23 cellular contexts compared by ENCODE assay signal in the genomic region with DNA sequence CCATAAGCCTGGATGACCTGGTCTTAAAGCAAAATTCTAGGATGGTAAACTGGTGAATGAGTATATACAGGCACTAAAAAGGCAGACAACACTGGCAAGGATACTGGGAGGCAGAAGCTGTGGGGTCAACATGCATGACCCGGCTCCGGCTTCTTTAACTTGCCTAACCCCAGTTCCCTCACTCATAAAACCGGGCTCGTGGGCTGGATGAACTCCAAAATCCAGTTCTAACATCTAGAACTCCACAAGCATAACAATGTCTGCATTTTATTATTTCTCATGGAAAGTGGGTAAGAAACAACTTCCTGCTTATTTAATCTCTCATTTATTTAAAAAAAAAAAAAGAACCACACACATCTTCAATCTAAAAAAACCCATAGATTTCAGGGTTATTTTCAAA.
"Had no signal": no experiment of that assay in that cellular context is flagged by ENCODE, and none has a peak within 500 bp of the region (broad histone marks: within the 10 kb centered on the region; RNA-seq: fewer than 3 reads in every experiment).

No MANE protein-coding gene starts in this region.

- DNase-seq: cortex of kidney; effector memory CD8-positive, alpha-beta T cell; erythroblast; esophagus squamous epithelium; gastrocnemius medialis; heart right ventricle; hippocampal formation; left cardiac atrium; left lung; mesenchymal stem cell; naive thymus-derived CD4-positive, alpha-beta T cell; nucleus accumbens; psoas muscle; right lobe of liver; spleen; stimulated activated CD4-positive, alpha-beta T cell treated with anti-CD3 and anti-CD28 coated beads, Interleukin-4, amount 100 ng/mL, for 4 hours; stimulated activated naive B cell treated with anti-CD40 and anti-IgM and Interleukin-4, amounts not matched to agents 10 μg/mL and 1 μg/mL and 100 μg/mL, for 72 hours; trophoblast cell had no signal

- ATAC-seq: effector memory CD8-positive, alpha-beta T cell; gastrocnemius medialis; heart right ventricle; left cardiac atrium; left lung; naive thymus-derived CD4-positive, alpha-beta T cell; psoas muscle; right lobe of liver; stimulated activated naive B cell treated with anti-CD40 and anti-IgM and Interleukin-4, amounts not matched to agents 10 μg/mL and 1 μg/mL and 100 μg/mL, for 72 hours had no signal

- H3K4me1 Mint-ChIP-seq: central memory CD8-positive, alpha-beta T cell; mesothelial cell of epicardium; nephron had no signal

- H3K4me3 ChIP-seq: esophagus squamous epithelium, gastrocnemius medialis, heart right ventricle, left lung, psoas muscle, right lobe of liver, spleen, vagina had no signal

- H3K27ac ChIP-seq: esophagus squamous epithelium, gastrocnemius medialis, heart right ventricle, left lung, psoas muscle, right lobe of liver, spleen, vagina had no signal

- H3K27ac Mint-ChIP-seq: mesothelial cell of epicardium; nephron; stimulated activated naive B cell treated with anti-CD40 and anti-IgM and Interleukin-4, amounts not matched to agents 10 μg/mL and 1 μg/mL and 100 μg/mL, for 72 hours; stimulated activated naive CD8-positive, alpha-beta T cell treated with anti-CD3 and anti-CD28 coated beads, Interleukin-15, Interleukin-2, amounts not matched to agents 100 ng/mL and 50 ng/mL, for 24 hours had no signal

- H3K9me3 Mint-ChIP-seq: central memory CD8-positive, alpha-beta T cell; effector memory CD8-positive, alpha-beta T cell; mesothelial cell of epicardium; naive thymus-derived CD4-positive, alpha-beta T cell; nephron; stimulated activated naive B cell treated with anti-CD40 and anti-IgM and Interleukin-4, amounts not matched to agents 10 μg/mL and 1 μg/mL and 100 μg/mL, for 72 hours; stimulated activated naive CD8-positive, alpha-beta T cell treated with anti-CD3 and anti-CD28 coated beads, Interleukin-15, Interleukin-2, amounts not matched to agents 100 ng/mL and 50 ng/mL, for 24 hours had no signal

- H3K4me3 Mint-ChIP-seq: central memory CD8-positive, alpha-beta T cell; effector memory CD8-positive, alpha-beta T cell; mesothelial cell of epicardium; naive thymus-derived CD4-positive, alpha-beta T cell; nephron; stimulated activated naive B cell treated with anti-CD40 and anti-IgM and Interleukin-4, amounts not matched to agents 10 μg/mL and 1 μg/mL and 100 μg/mL, for 72 hours; stimulated activated naive CD8-positive, alpha-beta T cell treated with anti-CD3 and anti-CD28 coated beads, Interleukin-15, Interleukin-2, amounts not matched to agents 100 ng/mL and 50 ng/mL, for 24 hours had no signal

- H3K27me3 Mint-ChIP-seq: central memory CD8-positive, alpha-beta T cell; effector memory CD8-positive, alpha-beta T cell; naive thymus-derived CD4-positive, alpha-beta T cell; stimulated activated naive B cell treated with anti-CD40 and anti-IgM and Interleukin-4, amounts not matched to agents 10 μg/mL and 1 μg/mL and 100 μg/mL, for 72 hours; stimulated activated naive CD8-positive, alpha-beta T cell treated with anti-CD3 and anti-CD28 coated beads, Interleukin-15, Interleukin-2, amounts not matched to agents 100 ng/mL and 50 ng/mL, for 24 hours had no signal

- H3K9me3 ChIP-seq: esophagus squamous epithelium, gastrocnemius medialis, heart right ventricle, left lung, psoas muscle, right lobe of liver, spleen, vagina had no signal

- H3K27me3 ChIP-seq: esophagus squamous epithelium, gastrocnemius medialis, heart right ventricle, left lung, right lobe of liver, spleen, vagina had no signal

- H3K4me1 ChIP-seq: esophagus squamous epithelium, heart right ventricle, left lung, psoas muscle, spleen had no signal
